In genomic region chr2:214601852-214602251, GRCh38 we compare ENCODE assay signal across 1 cellular context.
TF ChIP-seq lines count a peak whose summit lies in the region.

No MANE protein-coding gene starts in this region.

TF ChIP-seq in IMR-90, 13 proteins besides CTCF, POLR2A, EP300 and RAD21 (continued from another document):
- TF ChIP-seq, protein P1, sequence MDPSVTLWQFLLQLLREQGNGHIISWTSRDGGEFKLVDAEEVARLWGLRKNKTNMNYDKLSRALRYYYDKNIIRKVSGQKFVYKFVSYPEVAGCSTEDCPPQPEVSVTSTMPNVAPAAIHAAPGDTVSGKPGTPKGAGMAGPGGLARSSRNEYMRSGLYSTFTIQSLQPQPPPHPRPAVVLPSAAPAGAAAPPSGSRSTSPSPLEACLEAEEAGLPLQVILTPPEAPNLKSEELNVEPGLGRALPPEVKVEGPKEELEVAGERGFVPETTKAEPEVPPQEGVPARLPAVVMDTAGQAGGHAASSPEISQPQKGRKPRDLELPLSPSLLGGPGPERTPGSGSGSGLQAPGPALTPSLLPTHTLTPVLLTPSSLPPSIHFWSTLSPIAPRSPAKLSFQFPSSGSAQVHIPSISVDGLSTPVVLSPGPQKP (IDR thresholded peaks at IDR 0.05; ENCODE audit: borderline replicate concordance, low read depth, low read length): no peak
- no peak for TF ChIP-seq MXI1 (IDR thresholded peaks at IDR 0.05; ENCODE audit: borderline replicate concordance, low read depth, low read length)
- TF ChIP-seq MAFK (IDR thresholded peaks at IDR 0.05; ENCODE audit: low read depth, low read length): no peak
- TF ChIP-seq FOS (IDR thresholded peaks at IDR 0.05; ENCODE audit: low read depth, low read length): no peak
